Comparison of ENCODE assay signal across 1 cellular context in the genomic region with DNA sequence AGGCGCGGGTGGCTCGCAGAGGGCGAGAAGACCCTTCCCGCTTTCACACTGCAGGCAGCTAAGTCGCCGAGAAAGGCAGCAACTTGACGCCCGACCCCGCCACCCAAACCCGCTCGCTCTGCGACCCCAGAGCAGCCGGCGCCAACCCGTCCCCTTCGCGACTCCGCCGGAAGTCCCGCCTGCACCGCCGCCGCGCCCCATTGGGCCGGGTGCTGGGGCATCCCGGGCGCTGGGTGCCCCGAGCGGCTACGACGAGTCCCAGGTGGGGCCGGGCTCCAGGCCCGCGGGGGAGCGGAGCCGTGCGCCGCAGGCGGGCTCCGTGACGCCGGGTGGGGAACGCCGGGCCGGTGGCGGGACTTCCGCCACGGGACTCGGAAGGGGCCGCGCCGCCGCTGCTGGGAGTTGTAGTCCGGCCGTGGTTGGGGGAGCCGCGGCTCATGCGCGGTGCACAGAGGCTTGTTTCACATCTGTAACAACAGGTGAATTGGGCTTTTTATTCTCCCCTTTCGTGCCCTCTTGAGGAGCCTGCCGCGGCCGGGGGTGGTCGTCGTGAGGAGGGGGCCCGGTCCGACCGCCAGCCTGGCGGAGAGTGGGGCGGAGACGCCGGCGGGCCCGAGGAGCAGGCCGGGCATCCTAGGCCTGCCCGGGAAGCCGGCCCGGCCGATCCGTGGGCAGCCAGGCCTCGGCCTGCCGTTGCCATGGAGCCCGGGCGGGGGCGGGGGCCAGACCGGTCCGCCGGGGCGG.
TF ChIP-seq lines count a peak whose summit lies in the region.

A gene with protein sequence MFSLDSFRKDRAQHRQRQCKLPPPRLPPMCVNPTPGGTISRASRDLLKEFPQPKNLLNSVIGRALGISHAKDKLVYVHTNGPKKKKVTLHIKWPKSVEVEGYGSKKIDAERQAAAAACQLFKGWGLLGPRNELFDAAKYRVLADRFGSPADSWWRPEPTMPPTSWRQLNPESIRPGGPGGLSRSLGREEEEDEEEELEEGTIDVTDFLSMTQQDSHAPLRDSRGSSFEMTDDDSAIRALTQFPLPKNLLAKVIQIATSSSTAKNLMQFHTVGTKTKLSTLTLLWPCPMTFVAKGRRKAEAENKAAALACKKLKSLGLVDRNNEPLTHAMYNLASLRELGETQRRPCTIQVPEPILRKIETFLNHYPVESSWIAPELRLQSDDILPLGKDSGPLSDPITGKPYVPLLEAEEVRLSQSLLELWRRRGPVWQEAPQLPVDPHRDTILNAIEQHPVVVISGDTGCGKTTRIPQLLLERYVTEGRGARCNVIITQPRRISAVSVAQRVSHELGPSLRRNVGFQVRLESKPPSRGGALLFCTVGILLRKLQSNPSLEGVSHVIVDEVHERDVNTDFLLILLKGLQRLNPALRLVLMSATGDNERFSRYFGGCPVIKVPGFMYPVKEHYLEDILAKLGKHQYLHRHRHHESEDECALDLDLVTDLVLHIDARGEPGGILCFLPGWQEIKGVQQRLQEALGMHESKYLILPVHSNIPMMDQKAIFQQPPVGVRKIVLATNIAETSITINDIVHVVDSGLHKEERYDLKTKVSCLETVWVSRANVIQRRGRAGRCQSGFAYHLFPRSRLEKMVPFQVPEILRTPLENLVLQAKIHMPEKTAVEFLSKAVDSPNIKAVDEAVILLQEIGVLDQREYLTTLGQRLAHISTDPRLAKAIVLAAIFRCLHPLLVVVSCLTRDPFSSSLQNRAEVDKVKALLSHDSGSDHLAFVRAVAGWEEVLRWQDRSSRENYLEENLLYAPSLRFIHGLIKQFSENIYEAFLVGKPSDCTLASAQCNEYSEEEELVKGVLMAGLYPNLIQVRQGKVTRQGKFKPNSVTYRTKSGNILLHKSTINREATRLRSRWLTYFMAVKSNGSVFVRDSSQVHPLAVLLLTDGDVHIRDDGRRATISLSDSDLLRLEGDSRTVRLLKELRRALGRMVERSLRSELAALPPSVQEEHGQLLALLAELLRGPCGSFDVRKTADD (plus strand): TSS at position 405 of the 744 bp plus-strand sequence. CDS start 7,546 bp downstream, outside the sequence.

TF ChIP-seq in K562, 482 proteins besides CTCF, POLR2A, EP300 and RAD21 (continued from another document and continues in another):
- peak in 1 of 2 experiments; percentile 73; a peak in 1 of 4 replicates for TF ChIP-seq FOXA3 (CRISPR knock-in tag; conservative IDR thresholded peaks at IDR 0.05 in 1 of 2, IDR thresholded peaks at IDR 0.05 in 1 of 2)
- TF ChIP-seq KLF16 (IDR thresholded peaks at IDR 0.05): no peak
- no peak for TF ChIP-seq NR2C2 (CRISPR knock-in tag; IDR thresholded peaks at IDR 0.05)
- peak; percentile 91 for TF ChIP-seq NR2C2 (tag; IDR thresholded peaks at IDR 0.05)
- TF ChIP-seq REST (CRISPR knock-in tag; IDR thresholded peaks at IDR 0.05; ENCODE audit: low read depth): peak; percentile 74; the same call in 1 of the 2 replicates
- TF ChIP-seq U2AF1 (optimal IDR thresholded peaks at IDR 0.05; ENCODE audit: low read depth, low read length): peak; percentile 49
- TF ChIP-seq, protein P1, sequence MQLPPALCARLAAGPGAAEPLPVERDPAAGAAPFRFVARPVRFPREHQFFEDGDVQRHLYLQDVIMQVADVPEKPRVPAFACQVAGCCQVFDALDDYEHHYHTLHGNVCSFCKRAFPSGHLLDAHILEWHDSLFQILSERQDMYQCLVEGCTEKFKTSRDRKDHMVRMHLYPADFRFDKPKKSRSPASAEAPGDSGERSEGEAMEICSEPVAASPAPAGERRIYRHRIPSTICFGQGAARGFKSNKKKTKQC (CRISPR knock-in tag; IDR thresholded peaks at IDR 0.05): peak; percentile 78; the same call in 1 of the 2 replicates
- no peak for TF ChIP-seq ZNF75A (CRISPR knock-in tag; IDR thresholded peaks at IDR 0.05)
- TF ChIP-seq CHCHD3 (CRISPR knock-in tag; IDR thresholded peaks at IDR 0.05): no peak
- TF ChIP-seq, protein P2, sequence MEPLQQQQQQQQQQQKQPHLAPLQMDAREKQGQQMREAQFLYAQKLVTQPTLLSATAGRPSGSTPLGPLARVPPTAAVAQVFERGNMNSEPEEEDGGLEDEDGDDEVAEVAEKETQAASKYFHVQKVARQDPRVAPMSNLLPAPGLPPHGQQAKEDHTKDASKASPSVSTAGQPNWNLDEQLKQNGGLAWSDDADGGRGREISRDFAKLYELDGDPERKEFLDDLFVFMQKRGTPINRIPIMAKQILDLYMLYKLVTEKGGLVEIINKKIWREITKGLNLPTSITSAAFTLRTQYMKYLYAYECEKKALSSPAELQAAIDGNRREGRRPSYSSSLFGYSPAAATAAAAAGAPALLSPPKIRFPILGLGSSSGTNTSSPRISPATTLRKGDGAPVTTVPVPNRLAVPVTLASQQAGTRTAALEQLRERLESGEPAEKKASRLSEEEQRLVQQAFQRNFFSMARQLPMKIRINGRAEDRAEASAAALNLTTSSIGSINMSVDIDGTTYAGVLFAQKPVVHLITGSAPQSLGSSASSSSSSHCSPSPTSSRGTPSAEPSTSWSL (CRISPR knock-in tag; IDR thresholded peaks at IDR 0.05; ENCODE audit: borderline replicate concordance): no peak
- TF ChIP-seq GATAD2A (IDR thresholded peaks at IDR 0.05): 0 out of 2 replicates have a peak, but pooled peaks have one; percentile 69
- TF ChIP-seq, protein P3, sequence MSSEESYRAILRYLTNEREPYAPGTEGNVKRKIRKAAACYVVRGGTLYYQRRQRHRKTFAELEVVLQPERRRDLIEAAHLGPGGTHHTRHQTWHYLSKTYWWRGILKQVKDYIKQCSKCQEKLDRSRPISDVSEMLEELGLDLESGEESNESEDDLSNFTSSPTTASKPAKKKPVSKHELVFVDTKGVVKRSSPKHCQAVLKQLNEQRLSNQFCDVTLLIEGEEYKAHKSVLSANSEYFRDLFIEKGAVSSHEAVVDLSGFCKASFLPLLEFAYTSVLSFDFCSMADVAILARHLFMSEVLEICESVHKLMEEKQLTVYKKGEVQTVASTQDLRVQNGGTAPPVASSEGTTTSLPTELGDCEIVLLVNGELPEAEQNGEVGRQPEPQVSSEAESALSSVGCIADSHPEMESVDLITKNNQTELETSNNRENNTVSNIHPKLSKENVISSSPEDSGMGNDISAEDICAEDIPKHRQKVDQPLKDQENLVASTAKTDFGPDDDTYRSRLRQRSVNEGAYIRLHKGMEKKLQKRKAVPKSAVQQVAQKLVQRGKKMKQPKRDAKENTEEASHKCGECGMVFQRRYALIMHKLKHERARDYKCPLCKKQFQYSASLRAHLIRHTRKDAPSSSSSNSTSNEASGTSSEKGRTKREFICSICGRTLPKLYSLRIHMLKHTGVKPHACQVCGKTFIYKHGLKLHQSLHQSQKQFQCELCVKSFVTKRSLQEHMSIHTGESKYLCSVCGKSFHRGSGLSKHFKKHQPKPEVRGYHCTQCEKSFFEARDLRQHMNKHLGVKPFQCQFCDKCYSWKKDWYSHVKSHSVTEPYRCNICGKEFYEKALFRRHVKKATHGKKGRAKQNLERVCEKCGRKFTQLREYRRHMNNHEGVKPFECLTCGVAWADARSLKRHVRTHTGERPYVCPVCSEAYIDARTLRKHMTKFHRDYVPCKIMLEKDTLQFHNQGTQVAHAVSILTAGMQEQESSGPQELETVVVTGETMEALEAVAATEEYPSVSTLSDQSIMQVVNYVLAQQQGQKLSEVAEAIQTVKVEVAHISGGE (CRISPR knock-in tag; IDR thresholded peaks at IDR 0.05): peak in 2 of 3 experiments; percentile 80 to 97; a peak in 4 of 6 replicates
- TF ChIP-seq IRF2 (CRISPR knock-in tag; IDR thresholded peaks at IDR 0.05): peak; percentile 13; the same call in 1 of the 2 replicates
- TF ChIP-seq ZBTB2 (IDR thresholded peaks at IDR 0.05): no peak
- 0 out of 2 replicates have a peak, but pooled peaks have one; percentile 32 for TF ChIP-seq JUN (IDR thresholded peaks at IDR 0.05; ENCODE audit: borderline replicate concordance, low read depth, low read length)
- TF ChIP-seq JUN (CRISPR knock-in tag; IDR thresholded peaks at IDR 0.05; ENCODE audit: borderline replicate concordance): 0 out of 2 replicates have a peak, but pooled peaks have one; percentile 62
- no peak for TF ChIP-seq MIER1 (IDR thresholded peaks at IDR 0.05; ENCODE audit: low read depth)
- peak; percentile 91 for TF ChIP-seq ZNF143 (CRISPR knock-in tag; IDR thresholded peaks at IDR 0.05)
- peak in 2 of 3 experiments; percentile 55 to 70 for TF ChIP-seq YY1 (IDR thresholded peaks at IDR 0.05; ENCODE audit: borderline replicate concordance in 1 of 3, control insufficient read depth in 1 of 3, extremely low read depth in 1 of 3, insufficient read depth in 3 of 3, insufficient read length in 1 of 3, insufficient replicate concordance in 2 of 3, low read depth in 1 of 3, low read length in 2 of 3)
- no peak for TF ChIP-seq TEAD4 (IDR thresholded peaks at IDR 0.05; ENCODE audit: low read length)
- TF ChIP-seq TEAD4 (CRISPR knock-in tag; IDR thresholded peaks at IDR 0.05; ENCODE audit: borderline replicate concordance): peak; percentile 44; the same call in 1 of the 2 replicates
- no peak for TF ChIP-seq CEBPG (CRISPR knock-in tag; IDR thresholded peaks at IDR 0.05)
- TF ChIP-seq CEBPG (tag; conservative IDR thresholded peaks at IDR 0.05 in 1 of 2, IDR thresholded peaks at IDR 0.05 in 1 of 2): no peak
- peak; percentile 58 for TF ChIP-seq MYC (IDR thresholded peaks at IDR 0.05; ENCODE audit: low read depth, low read length)
- no peak for TF ChIP-seq MYC (CRISPR knock-in tag; IDR thresholded peaks at IDR 0.05; ENCODE audit: borderline replicate concordance, low read depth)
- TF ChIP-seq MAZ (CRISPR knock-in tag; conservative IDR thresholded peaks at IDR 0.05 in 1 of 2, IDR thresholded peaks at IDR 0.05 in 1 of 2): peak; percentile 38 to 87; a peak in 3 of 4 replicates
- peak; percentile 63; the same call in 1 of the 2 replicates for TF ChIP-seq ZNF224 (CRISPR knock-in tag; IDR thresholded peaks at IDR 0.05)
- TF ChIP-seq NONO (IDR thresholded peaks at IDR 0.05; ENCODE audit: low read depth in 2 of 2, low read length in 1 of 2): peak; percentile 56 to 87
- TF ChIP-seq ATF7 (IDR thresholded peaks at IDR 0.05): peak; percentile 66; the same call in 1 of the 2 replicates
- 0 out of 2 replicates have a peak, but pooled peaks have one; percentile 11 for TF ChIP-seq ZKSCAN1 (IDR thresholded peaks at IDR 0.05; ENCODE audit: low read depth, low read length)
- TF ChIP-seq RBFOX2 (IDR thresholded peaks at IDR 0.05; ENCODE audit: low read depth, low read length): peak; percentile 91
- TF ChIP-seq, protein P4, sequence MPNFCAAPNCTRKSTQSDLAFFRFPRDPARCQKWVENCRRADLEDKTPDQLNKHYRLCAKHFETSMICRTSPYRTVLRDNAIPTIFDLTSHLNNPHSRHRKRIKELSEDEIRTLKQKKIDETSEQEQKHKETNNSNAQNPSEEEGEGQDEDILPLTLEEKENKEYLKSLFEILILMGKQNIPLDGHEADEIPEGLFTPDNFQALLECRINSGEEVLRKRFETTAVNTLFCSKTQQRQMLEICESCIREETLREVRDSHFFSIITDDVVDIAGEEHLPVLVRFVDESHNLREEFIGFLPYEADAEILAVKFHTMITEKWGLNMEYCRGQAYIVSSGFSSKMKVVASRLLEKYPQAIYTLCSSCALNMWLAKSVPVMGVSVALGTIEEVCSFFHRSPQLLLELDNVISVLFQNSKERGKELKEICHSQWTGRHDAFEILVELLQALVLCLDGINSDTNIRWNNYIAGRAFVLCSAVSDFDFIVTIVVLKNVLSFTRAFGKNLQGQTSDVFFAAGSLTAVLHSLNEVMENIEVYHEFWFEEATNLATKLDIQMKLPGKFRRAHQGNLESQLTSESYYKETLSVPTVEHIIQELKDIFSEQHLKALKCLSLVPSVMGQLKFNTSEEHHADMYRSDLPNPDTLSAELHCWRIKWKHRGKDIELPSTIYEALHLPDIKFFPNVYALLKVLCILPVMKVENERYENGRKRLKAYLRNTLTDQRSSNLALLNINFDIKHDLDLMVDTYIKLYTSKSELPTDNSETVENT (CRISPR knock-in tag; IDR thresholded peaks at IDR 0.05): 0 out of 2 replicates have a peak, but pooled peaks have one; percentile 10
- TF ChIP-seq SIRT6 (IDR thresholded peaks at IDR 0.05; ENCODE audit: low read depth, low read length): no peak
- peak; percentile 93 for TF ChIP-seq POLR2G (IDR thresholded peaks at IDR 0.05; ENCODE audit: low read depth, low read length)
- 0 out of 2 replicates have a peak, but pooled peaks have one; percentile 20 for TF ChIP-seq KLF13 (tag; IDR thresholded peaks at IDR 0.05; ENCODE audit: borderline replicate concordance, low read depth)
- TF ChIP-seq, protein P5, sequence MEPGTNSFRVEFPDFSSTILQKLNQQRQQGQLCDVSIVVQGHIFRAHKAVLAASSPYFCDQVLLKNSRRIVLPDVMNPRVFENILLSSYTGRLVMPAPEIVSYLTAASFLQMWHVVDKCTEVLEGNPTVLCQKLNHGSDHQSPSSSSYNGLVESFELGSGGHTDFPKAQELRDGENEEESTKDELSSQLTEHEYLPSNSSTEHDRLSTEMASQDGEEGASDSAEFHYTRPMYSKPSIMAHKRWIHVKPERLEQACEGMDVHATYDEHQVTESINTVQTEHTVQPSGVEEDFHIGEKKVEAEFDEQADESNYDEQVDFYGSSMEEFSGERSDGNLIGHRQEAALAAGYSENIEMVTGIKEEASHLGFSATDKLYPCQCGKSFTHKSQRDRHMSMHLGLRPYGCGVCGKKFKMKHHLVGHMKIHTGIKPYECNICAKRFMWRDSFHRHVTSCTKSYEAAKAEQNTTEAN (CRISPR knock-in tag; IDR thresholded peaks at IDR 0.05): 0 out of 2 replicates have a peak, but pooled peaks have one; percentile 20
